ENCODE assay signal across 7 cellular contexts in genomic region chr5:13470256-13470655, GRCh38.
"Had no signal": no experiment of that assay in that cellular context is flagged by ENCODE, and none has a peak within 500 bp of the region (broad histone marks: within the 10 kb centered on the region; RNA-seq: fewer than 3 reads in every experiment).

No MANE protein-coding gene starts in this region.

- DNase-seq: H9, HCEC 1CT, KBM-7 had no signal

- H3K4me3 ChIP-seq: GM23338 had no signal

- H3K27ac ChIP-seq: HL-60, KMS-11 had no signal

- H2AFZ ChIP-seq: GM23338 had no signal

- H3K4me2 ChIP-seq: GM23338, KMS-11 had no signal

- ATAC-seq: GM23338, HepG2 had no signal

- H3K9ac ChIP-seq: KMS-11 had no signal
